ENCODE assay signal across 22 cellular contexts in genomic region chr7:121192834-121193233, GRCh38.
DNase-seq lines count a peak whose midpoint lies in the region; ATAC-seq, FAIRE-seq and TF ChIP-seq lines count a peak whose summit lies in the region.
"Had no signal": no experiment of that assay in that cellular context is flagged by ENCODE, and none has a peak within 500 bp of the region (broad histone marks: within the 10 kb centered on the region; RNA-seq: fewer than 3 reads in every experiment).

No MANE protein-coding gene starts in this region.

- no peaks in the 10 kb centered on the region for H3K36me3 ChIP-seq in astrocyte (ENCODE audit: insufficient read depth, low read length)
- no peaks in the 10 kb centered on the region for H3K36me3 ChIP-seq in gastrocnemius medialis

- no peak for FAIRE-seq in astrocyte (lab: Jason Lieb, UNC)
- FAIRE-seq: A204.1, H1, HepG2 had no signal

- no peak overlapping the region for H3K27ac Mint-ChIP-seq in astrocyte (ENCODE audit: unreplicated experiment)
- H3K27ac Mint-ChIP-seq: CD8-positive, alpha-beta T cell had no signal

- no peak overlapping the region for H3K9ac ChIP-seq in astrocyte (ENCODE audit: low read length)
- H3K9ac ChIP-seq: KMS-11, SK-N-SH had no signal

- no peak overlapping the region for H3K4me3 Mint-ChIP-seq in astrocyte (ENCODE audit: unreplicated experiment)
- H3K4me3 Mint-ChIP-seq: CD8-positive, alpha-beta T cell had no signal

- H3K27me3 ChIP-seq in astrocyte (ENCODE audit: insufficient read depth, low read length) (no peaks in the 10 kb centered on the region), gastrocnemius medialis (no peaks in the 10 kb centered on the region)

- H3K4me2 ChIP-seq in astrocyte (ENCODE audit: low read length), result no peak overlapping the region
- H3K4me2 ChIP-seq: KMS-11, SK-N-SH had no signal

- H3K27ac ChIP-seq in astrocyte (ENCODE audit: low read depth, low read length) (no peak overlapping the region), gastrocnemius medialis (peak overlapping the region; percentile 39 to 77 (median 50))
- H3K27ac ChIP-seq: KMS-11 had no signal

- intact Hi-C loops in gastrocnemius medialis (cut with DNase I; ENCODE audit: low total_unique reads), result loop anchor here (10.0 kb wide), 2 partner anchors 198 to 238 kb away; partner anchors contain the start of gene ING3

- H3K4me1 ChIP-seq in astrocyte (ENCODE audit: insufficient read depth, low read length) (no peaks in the 10 kb centered on the region), gastrocnemius medialis (peaks cover 54 to 74% of the 10 kb centered on the region in 2 donors)

- H3K36me3 Mint-ChIP-seq in astrocyte (ENCODE audit: low read depth, unreplicated experiment), result no peaks in the 10 kb centered on the region
- H3K36me3 Mint-ChIP-seq: CD8-positive, alpha-beta T cell had no signal

- no peaks in the 10 kb centered on the region for H3K27me3 Mint-ChIP-seq in astrocyte (ENCODE audit: low read depth, unreplicated experiment)

- H3K4me1 Mint-ChIP-seq in astrocyte (ENCODE audit: low read depth, unreplicated experiment), result peaks cover 8% of the 10 kb centered on the region

- in situ Hi-C loops in gastrocnemius medialis (cut with MboI; ENCODE audit: low sequenced_read_pairs in 4 of 4), result no loop called here

- H3K9me3 ChIP-seq in astrocyte (ENCODE audit: insufficient read depth, low read depth, low read length) (no peaks in the 10 kb centered on the region), gastrocnemius medialis (no peaks in the 10 kb centered on the region)
- H3K9me3 ChIP-seq: SK-N-SH had no signal

- H3K79me2 ChIP-seq in astrocyte (ENCODE audit: insufficient read depth, low read length), result no peaks in the 10 kb centered on the region

- peak; percentile 67 to 76 for ATAC-seq in gastrocnemius medialis
- no peak for ATAC-seq in HG03108 (IDR thresholded peaks at IDR 0.05; ENCODE audit: unreplicated experiment)
- ATAC-seq: CD8-positive, alpha-beta T cell; HepG2 had no signal

- H2AFZ ChIP-seq in astrocyte (ENCODE audit: low read depth, low read length), result no peak overlapping the region

- H3K9me3 Mint-ChIP-seq in astrocyte (ENCODE audit: unreplicated experiment), result no peaks in the 10 kb centered on the region
- H3K9me3 Mint-ChIP-seq: CD8-positive, alpha-beta T cell had no signal

- H3K4me3 ChIP-seq in astrocyte (ENCODE audit: insufficient read depth, low read depth, low read length) (no peak overlapping the region), gastrocnemius medialis (no peak overlapping the region)

- no peaks in the 10 kb centered on the region for H4K20me1 ChIP-seq in astrocyte (ENCODE audit: insufficient read depth, low read length)

- TF ChIP-seq CTCF in astrocyte (IDR thresholded peaks at IDR 0.05; ENCODE audit: insufficient read depth, low read depth, low read length), result no peak
- no peak for TF ChIP-seq CTCF in gastrocnemius medialis (IDR thresholded peaks at IDR 0.05 in 4 of 5, conservative IDR thresholded peaks at IDR 0.05 in 1 of 5)

- DNase-seq in Daoy (ENCODE audit: low read depth) (peak; percentile 6), astrocyte (ENCODE audit: low read depth) (peak; percentile 66), fibroblast of peridontal ligament (ENCODE audit: extremely low read depth) (peak; percentile 94), gastrocnemius medialis (no peak), globus pallidus (ENCODE audit: low spot score) (no peak), glomerular visceral epithelial cell (ENCODE audit: extremely low spot score) (no peak)
- no peak for DNase-seq in activated T-cell treated with anti-CD3 and anti-CD28 coated beads, Interleukin-2, amount 50 U/mL, for 48 hours
- DNase-seq: CD8-positive, alpha-beta T cell; DMS53; NCI-H1048; NCI-H1436 treated with DMSO at 0.1 percent for 48 hours; NCI-H2081; NCI-H2171 treated with DMSO at 0.1 percent for 48 hours; NCI-H446; NCI-H526 treated with DMSO at 0.1 percent for 48 hours; SHP77; SK-N-SH had no signal

- no peak for TF ChIP-seq POLR2A in gastrocnemius medialis (IDR thresholded peaks at IDR 0.05)

Comparison
In these comparisons a context has a peak if more than half of its experiments do, and no peak if none do; other contexts are left out.
1. DNase-seq: peak in Daoy (single experiment), astrocyte (single experiment) and fibroblast of peridontal ligament (single experiment); none in gastrocnemius medialis (0 of 2), globus pallidus (single experiment), activated T-cell treated with anti-CD3 and anti-CD28 coated beads, Interleukin-2, amount 50 U/mL, for 48 hours (0 of 2) and glomerular visceral epithelial cell (single experiment).